Comparison of ENCODE assay signal across 1 cellular context in the genomic region with DNA sequence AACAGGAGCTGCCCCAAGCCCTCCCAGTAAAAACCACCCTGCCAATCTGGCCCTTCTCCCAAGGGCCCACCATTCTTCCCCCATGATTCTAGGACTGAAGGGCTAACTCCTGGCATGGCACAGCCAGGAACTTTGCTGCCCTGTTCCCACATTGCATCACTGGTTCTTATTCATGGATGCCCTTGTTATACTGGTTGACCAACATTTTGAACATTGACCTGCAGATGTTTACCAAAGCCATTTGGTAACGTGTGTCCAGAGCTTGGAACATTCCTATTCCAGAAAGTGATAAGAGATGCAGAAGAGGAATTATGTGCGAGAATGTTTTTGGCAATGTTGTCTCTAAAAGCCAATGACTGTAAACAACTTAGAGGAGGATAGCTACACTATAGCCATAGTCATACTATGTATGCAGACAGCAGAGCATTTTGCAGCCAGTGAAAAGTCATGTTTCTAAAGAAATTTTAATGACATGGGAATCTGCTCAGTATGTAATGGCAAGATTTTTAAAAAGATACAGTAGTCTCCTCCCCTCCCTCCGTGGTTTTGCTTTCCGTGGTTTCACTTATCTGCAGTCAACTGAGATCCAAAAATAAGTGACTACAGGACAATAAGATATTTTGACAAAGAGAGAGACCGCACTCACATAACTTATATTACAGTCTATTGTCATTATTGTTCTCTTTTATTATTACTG.
TF ChIP-seq lines count a peak whose summit lies in the region.

No MANE protein-coding gene starts in this region.

TF ChIP-seq in liver, 16 proteins besides CTCF, POLR2A, EP300 and RAD21 (continued from another document):
- TF ChIP-seq, protein P1, sequence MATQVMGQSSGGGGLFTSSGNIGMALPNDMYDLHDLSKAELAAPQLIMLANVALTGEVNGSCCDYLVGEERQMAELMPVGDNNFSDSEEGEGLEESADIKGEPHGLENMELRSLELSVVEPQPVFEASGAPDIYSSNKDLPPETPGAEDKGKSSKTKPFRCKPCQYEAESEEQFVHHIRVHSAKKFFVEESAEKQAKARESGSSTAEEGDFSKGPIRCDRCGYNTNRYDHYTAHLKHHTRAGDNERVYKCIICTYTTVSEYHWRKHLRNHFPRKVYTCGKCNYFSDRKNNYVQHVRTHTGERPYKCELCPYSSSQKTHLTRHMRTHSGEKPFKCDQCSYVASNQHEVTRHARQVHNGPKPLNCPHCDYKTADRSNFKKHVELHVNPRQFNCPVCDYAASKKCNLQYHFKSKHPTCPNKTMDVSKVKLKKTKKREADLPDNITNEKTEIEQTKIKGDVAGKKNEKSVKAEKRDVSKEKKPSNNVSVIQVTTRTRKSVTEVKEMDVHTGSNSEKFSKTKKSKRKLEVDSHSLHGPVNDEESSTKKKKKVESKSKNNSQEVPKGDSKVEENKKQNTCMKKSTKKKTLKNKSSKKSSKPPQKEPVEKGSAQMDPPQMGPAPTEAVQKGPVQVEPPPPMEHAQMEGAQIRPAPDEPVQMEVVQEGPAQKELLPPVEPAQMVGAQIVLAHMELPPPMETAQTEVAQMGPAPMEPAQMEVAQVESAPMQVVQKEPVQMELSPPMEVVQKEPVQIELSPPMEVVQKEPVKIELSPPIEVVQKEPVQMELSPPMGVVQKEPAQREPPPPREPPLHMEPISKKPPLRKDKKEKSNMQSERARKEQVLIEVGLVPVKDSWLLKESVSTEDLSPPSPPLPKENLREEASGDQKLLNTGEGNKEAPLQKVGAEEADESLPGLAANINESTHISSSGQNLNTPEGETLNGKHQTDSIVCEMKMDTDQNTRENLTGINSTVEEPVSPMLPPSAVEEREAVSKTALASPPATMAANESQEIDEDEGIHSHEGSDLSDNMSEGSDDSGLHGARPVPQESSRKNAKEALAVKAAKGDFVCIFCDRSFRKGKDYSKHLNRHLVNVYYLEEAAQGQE (IDR thresholded peaks at IDR 0.05) = peak; percentile 63
- TF ChIP-seq, protein P2, sequence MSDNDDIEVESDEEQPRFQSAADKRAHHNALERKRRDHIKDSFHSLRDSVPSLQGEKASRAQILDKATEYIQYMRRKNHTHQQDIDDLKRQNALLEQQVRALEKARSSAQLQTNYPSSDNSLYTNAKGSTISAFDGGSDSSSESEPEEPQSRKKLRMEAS (IDR thresholded peaks at IDR 0.05) = peak; percentile 70
- TF ChIP-seq YY1 (IDR thresholded peaks at IDR 0.05) = peak; percentile 92
- TF ChIP-seq FOXA1 (IDR thresholded peaks at IDR 0.05) = peak; percentile 98
- peak; percentile 99 for TF ChIP-seq FOXA2 (IDR thresholded peaks at IDR 0.05)
- peak; percentile 94 to 96 for TF ChIP-seq HNF4A (conservative IDR thresholded peaks at IDR 0.05)
- TF ChIP-seq, protein P3, sequence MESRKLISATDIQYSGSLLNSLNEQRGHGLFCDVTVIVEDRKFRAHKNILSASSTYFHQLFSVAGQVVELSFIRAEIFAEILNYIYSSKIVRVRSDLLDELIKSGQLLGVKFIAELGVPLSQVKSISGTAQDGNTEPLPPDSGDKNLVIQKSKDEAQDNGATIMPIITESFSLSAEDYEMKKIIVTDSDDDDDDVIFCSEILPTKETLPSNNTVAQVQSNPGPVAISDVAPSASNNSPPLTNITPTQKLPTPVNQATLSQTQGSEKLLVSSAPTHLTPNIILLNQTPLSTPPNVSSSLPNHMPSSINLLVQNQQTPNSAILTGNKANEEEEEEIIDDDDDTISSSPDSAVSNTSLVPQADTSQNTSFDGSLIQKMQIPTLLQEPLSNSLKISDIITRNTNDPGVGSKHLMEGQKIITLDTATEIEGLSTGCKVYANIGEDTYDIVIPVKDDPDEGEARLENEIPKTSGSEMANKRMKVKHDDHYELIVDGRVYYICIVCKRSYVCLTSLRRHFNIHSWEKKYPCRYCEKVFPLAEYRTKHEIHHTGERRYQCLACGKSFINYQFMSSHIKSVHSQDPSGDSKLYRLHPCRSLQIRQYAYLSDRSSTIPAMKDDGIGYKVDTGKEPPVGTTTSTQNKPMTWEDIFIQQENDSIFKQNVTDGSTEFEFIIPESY (IDR thresholded peaks at IDR 0.05) = peak; percentile 57
- peak; percentile 93 for TF ChIP-seq SP1 (IDR thresholded peaks at IDR 0.05)
